Comparison of ENCODE assay signal across 2 cellular contexts in the genomic region with DNA sequence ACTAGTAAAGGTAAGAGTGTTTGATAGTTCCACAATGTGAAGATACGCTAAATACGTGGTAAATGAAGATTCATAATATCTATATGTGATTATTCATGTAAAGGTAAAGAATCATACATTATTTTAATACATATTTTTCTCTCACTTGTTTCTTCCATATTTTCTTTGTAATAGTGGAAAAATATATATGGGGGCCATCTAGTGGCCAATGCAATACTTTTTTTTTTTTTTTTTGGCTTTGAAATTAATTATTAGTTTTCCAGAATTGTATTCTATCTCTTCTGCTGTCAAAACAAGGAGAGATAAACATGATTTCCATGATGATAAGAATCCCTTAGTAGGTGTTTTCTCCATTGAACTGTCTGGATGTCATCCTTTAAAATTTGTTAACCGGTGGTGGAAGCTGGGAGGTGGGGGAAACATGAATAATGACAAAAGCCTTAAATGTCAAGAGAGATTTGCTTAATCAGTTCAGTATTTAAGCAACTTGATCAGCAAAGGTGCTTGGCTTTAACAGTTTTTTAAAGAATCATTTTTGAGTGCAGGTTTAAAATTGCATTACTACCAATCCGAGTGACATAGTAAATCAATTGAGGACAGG.
TF ChIP-seq lines count a peak whose summit lies in the region.

No MANE protein-coding gene starts in this region.

TF ChIP-seq in SK-N-SH, 30 proteins besides CTCF, POLR2A, EP300 and RAD21 (continued from another document):
- TF ChIP-seq TAF1 (IDR thresholded peaks at IDR 0.05; ENCODE audit: borderline replicate concordance, low read depth, low read length) (no peak), CHD2 (IDR thresholded peaks at IDR 0.05; ENCODE audit: low read length, partially characterized antibody) (no peak), TCF12 (IDR thresholded peaks at IDR 0.05) (no peak), NFIC (IDR thresholded peaks at IDR 0.05; ENCODE audit: borderline replicate concordance) (no peak), MEF2A (IDR thresholded peaks at IDR 0.05; ENCODE audit: borderline replicate concordance, low read depth) (no peak), RXRA (IDR thresholded peaks at IDR 0.05; ENCODE audit: borderline replicate concordance, low read depth) (no peak), FOXJ3 (CRISPR knock-in tag; IDR thresholded peaks at IDR 0.05) (no peak), RCOR1 (IDR thresholded peaks at IDR 0.05; ENCODE audit: low read length) (no peak), FOSL2 (IDR thresholded peaks at IDR 0.05; ENCODE audit: borderline replicate concordance, low read depth) (no peak), EZH2phosphoT487 (IDR thresholded peaks at IDR 0.05; ENCODE audit: borderline replicate concordance, low read depth) (no peak)
- TF ChIP-seq, protein P1, sequence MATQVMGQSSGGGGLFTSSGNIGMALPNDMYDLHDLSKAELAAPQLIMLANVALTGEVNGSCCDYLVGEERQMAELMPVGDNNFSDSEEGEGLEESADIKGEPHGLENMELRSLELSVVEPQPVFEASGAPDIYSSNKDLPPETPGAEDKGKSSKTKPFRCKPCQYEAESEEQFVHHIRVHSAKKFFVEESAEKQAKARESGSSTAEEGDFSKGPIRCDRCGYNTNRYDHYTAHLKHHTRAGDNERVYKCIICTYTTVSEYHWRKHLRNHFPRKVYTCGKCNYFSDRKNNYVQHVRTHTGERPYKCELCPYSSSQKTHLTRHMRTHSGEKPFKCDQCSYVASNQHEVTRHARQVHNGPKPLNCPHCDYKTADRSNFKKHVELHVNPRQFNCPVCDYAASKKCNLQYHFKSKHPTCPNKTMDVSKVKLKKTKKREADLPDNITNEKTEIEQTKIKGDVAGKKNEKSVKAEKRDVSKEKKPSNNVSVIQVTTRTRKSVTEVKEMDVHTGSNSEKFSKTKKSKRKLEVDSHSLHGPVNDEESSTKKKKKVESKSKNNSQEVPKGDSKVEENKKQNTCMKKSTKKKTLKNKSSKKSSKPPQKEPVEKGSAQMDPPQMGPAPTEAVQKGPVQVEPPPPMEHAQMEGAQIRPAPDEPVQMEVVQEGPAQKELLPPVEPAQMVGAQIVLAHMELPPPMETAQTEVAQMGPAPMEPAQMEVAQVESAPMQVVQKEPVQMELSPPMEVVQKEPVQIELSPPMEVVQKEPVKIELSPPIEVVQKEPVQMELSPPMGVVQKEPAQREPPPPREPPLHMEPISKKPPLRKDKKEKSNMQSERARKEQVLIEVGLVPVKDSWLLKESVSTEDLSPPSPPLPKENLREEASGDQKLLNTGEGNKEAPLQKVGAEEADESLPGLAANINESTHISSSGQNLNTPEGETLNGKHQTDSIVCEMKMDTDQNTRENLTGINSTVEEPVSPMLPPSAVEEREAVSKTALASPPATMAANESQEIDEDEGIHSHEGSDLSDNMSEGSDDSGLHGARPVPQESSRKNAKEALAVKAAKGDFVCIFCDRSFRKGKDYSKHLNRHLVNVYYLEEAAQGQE (IDR thresholded peaks at IDR 0.05; ENCODE audit: low read depth, low read length) = no peak
- TF ChIP-seq, protein P2, sequence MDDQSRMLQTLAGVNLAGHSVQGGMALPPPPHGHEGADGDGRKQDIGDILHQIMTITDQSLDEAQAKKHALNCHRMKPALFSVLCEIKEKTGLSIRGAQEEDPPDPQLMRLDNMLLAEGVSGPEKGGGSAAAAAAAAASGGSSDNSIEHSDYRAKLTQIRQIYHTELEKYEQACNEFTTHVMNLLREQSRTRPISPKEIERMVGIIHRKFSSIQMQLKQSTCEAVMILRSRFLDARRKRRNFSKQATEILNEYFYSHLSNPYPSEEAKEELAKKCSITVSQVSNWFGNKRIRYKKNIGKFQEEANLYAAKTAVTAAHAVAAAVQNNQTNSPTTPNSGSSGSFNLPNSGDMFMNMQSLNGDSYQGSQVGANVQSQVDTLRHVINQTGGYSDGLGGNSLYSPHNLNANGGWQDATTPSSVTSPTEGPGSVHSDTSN (IDR thresholded peaks at IDR 0.05) = no peak
- TF ChIP-seq, protein P3, sequence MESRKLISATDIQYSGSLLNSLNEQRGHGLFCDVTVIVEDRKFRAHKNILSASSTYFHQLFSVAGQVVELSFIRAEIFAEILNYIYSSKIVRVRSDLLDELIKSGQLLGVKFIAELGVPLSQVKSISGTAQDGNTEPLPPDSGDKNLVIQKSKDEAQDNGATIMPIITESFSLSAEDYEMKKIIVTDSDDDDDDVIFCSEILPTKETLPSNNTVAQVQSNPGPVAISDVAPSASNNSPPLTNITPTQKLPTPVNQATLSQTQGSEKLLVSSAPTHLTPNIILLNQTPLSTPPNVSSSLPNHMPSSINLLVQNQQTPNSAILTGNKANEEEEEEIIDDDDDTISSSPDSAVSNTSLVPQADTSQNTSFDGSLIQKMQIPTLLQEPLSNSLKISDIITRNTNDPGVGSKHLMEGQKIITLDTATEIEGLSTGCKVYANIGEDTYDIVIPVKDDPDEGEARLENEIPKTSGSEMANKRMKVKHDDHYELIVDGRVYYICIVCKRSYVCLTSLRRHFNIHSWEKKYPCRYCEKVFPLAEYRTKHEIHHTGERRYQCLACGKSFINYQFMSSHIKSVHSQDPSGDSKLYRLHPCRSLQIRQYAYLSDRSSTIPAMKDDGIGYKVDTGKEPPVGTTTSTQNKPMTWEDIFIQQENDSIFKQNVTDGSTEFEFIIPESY (IDR thresholded peaks at IDR 0.05; ENCODE audit: borderline replicate concordance, low read depth) = no peak
- TF ChIP-seq, protein P4, sequence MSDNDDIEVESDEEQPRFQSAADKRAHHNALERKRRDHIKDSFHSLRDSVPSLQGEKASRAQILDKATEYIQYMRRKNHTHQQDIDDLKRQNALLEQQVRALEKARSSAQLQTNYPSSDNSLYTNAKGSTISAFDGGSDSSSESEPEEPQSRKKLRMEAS (IDR thresholded peaks at IDR 0.05; ENCODE audit: low read depth) = no peak
- TF ChIP-seq, protein P5, sequence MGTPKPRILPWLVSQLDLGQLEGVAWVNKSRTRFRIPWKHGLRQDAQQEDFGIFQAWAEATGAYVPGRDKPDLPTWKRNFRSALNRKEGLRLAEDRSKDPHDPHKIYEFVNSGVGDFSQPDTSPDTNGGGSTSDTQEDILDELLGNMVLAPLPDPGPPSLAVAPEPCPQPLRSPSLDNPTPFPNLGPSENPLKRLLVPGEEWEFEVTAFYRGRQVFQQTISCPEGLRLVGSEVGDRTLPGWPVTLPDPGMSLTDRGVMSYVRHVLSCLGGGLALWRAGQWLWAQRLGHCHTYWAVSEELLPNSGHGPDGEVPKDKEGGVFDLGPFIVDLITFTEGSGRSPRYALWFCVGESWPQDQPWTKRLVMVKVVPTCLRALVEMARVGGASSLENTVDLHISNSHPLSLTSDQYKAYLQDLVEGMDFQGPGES (IDR thresholded peaks at IDR 0.05; ENCODE audit: low read depth, low read length) = no peak
TF ChIP-seq in SK-N-SH: peak in this region for 0.

TF ChIP-seq in SK-N-SH treated with all-trans-retinoic acid at 6 μM for 48 hours, 23 proteins besides CTCF, POLR2A, EP300 and RAD21 (continued from another document):
- TF ChIP-seq, protein P6, sequence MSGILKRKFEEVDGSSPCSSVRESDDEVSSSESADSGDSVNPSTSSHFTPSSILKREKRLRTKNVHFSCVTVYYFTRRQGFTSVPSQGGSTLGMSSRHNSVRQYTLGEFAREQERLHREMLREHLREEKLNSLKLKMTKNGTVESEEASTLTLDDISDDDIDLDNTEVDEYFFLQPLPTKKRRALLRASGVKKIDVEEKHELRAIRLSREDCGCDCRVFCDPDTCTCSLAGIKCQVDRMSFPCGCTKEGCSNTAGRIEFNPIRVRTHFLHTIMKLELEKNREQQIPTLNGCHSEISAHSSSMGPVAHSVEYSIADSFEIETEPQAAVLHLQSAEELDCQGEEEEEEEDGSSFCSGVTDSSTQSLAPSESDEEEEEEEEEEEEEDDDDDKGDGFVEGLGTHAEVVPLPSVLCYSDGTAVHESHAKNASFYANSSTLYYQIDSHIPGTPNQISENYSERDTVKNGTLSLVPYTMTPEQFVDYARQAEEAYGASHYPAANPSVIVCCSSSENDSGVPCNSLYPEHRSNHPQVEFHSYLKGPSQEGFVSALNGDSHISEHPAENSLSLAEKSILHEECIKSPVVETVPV (CRISPR knock-in tag; IDR thresholded peaks at IDR 0.05) = no peak
- TF ChIP-seq TOX (CRISPR knock-in tag; IDR thresholded peaks at IDR 0.05; ENCODE audit: borderline replicate concordance) = no peak
- TF ChIP-seq ZNF8 (CRISPR knock-in tag; IDR thresholded peaks at IDR 0.05) = no peak
- TF ChIP-seq, protein P7, sequence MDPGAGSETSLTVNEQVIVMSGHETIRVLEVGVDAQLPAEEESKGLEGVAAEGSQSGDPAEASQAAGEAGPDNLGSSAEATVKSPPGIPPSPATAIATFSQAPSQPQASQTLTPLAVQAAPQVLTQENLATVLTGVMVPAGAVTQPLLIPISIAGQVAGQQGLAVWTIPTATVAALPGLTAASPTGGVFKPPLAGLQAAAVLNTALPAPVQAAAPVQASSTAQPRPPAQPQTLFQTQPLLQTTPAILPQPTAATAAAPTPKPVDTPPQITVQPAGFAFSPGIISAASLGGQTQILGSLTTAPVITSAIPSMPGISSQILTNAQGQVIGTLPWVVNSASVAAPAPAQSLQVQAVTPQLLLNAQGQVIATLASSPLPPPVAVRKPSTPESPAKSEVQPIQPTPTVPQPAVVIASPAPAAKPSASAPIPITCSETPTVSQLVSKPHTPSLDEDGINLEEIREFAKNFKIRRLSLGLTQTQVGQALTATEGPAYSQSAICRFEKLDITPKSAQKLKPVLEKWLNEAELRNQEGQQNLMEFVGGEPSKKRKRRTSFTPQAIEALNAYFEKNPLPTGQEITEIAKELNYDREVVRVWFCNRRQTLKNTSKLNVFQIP (CRISPR knock-in tag; IDR thresholded peaks at IDR 0.05; ENCODE audit: borderline replicate concordance, low read depth) = no peak
- no peak for TF ChIP-seq ZFP3 (CRISPR knock-in tag; IDR thresholded peaks at IDR 0.05)
- TF ChIP-seq, protein P8, sequence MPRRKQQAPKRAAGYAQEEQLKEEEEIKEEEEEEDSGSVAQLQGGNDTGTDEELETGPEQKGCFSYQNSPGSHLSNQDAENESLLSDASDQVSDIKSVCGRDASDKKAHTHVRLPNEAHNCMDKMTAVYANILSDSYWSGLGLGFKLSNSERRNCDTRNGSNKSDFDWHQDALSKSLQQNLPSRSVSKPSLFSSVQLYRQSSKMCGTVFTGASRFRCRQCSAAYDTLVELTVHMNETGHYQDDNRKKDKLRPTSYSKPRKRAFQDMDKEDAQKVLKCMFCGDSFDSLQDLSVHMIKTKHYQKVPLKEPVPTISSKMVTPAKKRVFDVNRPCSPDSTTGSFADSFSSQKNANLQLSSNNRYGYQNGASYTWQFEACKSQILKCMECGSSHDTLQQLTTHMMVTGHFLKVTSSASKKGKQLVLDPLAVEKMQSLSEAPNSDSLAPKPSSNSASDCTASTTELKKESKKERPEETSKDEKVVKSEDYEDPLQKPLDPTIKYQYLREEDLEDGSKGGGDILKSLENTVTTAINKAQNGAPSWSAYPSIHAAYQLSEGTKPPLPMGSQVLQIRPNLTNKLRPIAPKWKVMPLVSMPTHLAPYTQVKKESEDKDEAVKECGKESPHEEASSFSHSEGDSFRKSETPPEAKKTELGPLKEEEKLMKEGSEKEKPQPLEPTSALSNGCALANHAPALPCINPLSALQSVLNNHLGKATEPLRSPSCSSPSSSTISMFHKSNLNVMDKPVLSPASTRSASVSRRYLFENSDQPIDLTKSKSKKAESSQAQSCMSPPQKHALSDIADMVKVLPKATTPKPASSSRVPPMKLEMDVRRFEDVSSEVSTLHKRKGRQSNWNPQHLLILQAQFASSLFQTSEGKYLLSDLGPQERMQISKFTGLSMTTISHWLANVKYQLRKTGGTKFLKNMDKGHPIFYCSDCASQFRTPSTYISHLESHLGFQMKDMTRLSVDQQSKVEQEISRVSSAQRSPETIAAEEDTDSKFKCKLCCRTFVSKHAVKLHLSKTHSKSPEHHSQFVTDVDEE (CRISPR knock-in tag; IDR thresholded peaks at IDR 0.05) = no peak
- no peak for TF ChIP-seq GLIS3 (CRISPR knock-in tag; IDR thresholded peaks at IDR 0.05)
- TF ChIP-seq ZC3H10 (CRISPR knock-in tag; IDR thresholded peaks at IDR 0.05) = no peak
- TF ChIP-seq ZNF565 (CRISPR knock-in tag; conservative IDR thresholded peaks at IDR 0.05; ENCODE audit: low read depth) = no peak
TF ChIP-seq in SK-N-SH treated with all-trans-retinoic acid at 6 μM for 48 hours: peak in this region for 0.
